17 cellular contexts compared by ENCODE assay signal in genomic region chr2:180715044-180715443, GRCh38.
DNase-seq lines count a peak whose midpoint lies in the region; ATAC-seq, FAIRE-seq and TF ChIP-seq lines count a peak whose summit lies in the region.
"Had no signal": no experiment of that assay in that cellular context is flagged by ENCODE, and none has a peak within 500 bp of the region (broad histone marks: within the 10 kb centered on the region; RNA-seq: fewer than 3 reads in every experiment).

No MANE protein-coding gene starts in this region.

- no peak for TF ChIP-seq CTCF in HepG2 (CRISPR knock-in tag; IDR thresholded peaks at IDR 0.05)

- CTCF ChIA-PET in HepG2 (lab: Yijun Ruan, JAX; ENCODE audit: low intra/inter-chr PET ratio, low total read pairs) = no interaction called here

- no peaks in the 10 kb centered on the region for H3K79me2 ChIP-seq in HepG2 (ENCODE audit: insufficient read depth, low read length)

- no peaks in the 10 kb centered on the region for H3K4me1 ChIP-seq in HepG2 (ENCODE audit: insufficient read depth, low read length)
- H3K4me1 ChIP-seq: BLaER1 had no signal

- no peak overlapping the region for H3K4me3 ChIP-seq in HepG2 (replicated peaks in 1 of 3; ENCODE audit: insufficient read depth in 1 of 3, low read depth in 2 of 3, low read length in 3 of 3)
- H3K4me3 ChIP-seq: BLaER1, GM23338, PC-9 had no signal

- no peak for ATAC-seq in HepG2
- ATAC-seq in left lobe of liver = no peak
- ATAC-seq in GM19351 (IDR thresholded peaks at IDR 0.05; ENCODE audit: unreplicated experiment) = no peak
- ATAC-seq in GM21825 (IDR thresholded peaks at IDR 0.05; ENCODE audit: unreplicated experiment) = no peak
- ATAC-seq: GM23338 had no signal

- no peak overlapping the region for H3K4me2 ChIP-seq in HepG2 (ENCODE audit: low read depth, low read length)
- H3K4me2 ChIP-seq: BLaER1, GM23338, PC-9 had no signal

- in situ Hi-C loops in HepG2 (cut with HindIII; ENCODE audit: extremely low pct_ligation_motif_present, low pct_unique_long_range_greater_than_20kb) = no loop called here

- no TSS peak for BruUV-seq in HepG2 (replicated peaks; lab: Mats Ljungman, UMichigan)

- no peak overlapping the region for H2AFZ ChIP-seq in HepG2 (ENCODE audit: low read length)
- H2AFZ ChIP-seq: GM23338 had no signal

- no peak for TF ChIP-seq RAD21 in HepG2 (CRISPR knock-in tag; IDR thresholded peaks at IDR 0.05)

- no peaks in the 10 kb centered on the region for H4K20me1 ChIP-seq in HepG2 (ENCODE audit: insufficient read depth, low read length)
- H4K20me1 ChIP-seq: BLaER1 had no signal

- 4% methylated on average over 1 of the region's 1 CpG for WGBS in HepG2 (ENCODE audit: low lambda C conversion rate)

- TF ChIP-seq EP300 in HepG2 (IDR thresholded peaks at IDR 0.05; ENCODE audit: low read depth in 2 of 2, low read length in 2 of 2) (no peak), HepG2 (CRISPR knock-in tag; IDR thresholded peaks at IDR 0.05; ENCODE audit: borderline replicate concordance) (no peak)

- H3K36me3 ChIP-seq in HepG2 (replicated peaks in 1 of 2; ENCODE audit: control insufficient read depth in 1 of 2, insufficient read depth in 2 of 2, low read length in 2 of 2) = no peaks in the 10 kb centered on the region
- H3K36me3 ChIP-seq: BLaER1 had no signal

- no peak for TF ChIP-seq POLR2A in HepG2 (IDR thresholded peaks at IDR 0.05; ENCODE audit: insufficient read depth in 1 of 2, low read depth in 2 of 2, low read length in 2 of 2)

- intact Hi-C loops in HepG2 (cut with micrococcal nuclease; ENCODE audit: unreplicated experiment) = no loop called here

- no peak overlapping the region for H3K9ac ChIP-seq in HepG2 (ENCODE audit: insufficient read depth, low read depth, low read length)
- H3K9ac ChIP-seq: BLaER1 had no signal

- H3K9me3 ChIP-seq in HepG2 (ENCODE audit: low read length) = peaks cover 12% of the 10 kb centered on the region; the same call in 1 of the 2 replicates

- no peak overlapping the region for H3K27ac ChIP-seq in HepG2 (ENCODE audit: extremely low read length, insufficient read depth, low read length)
- H3K27ac ChIP-seq: BLaER1, PC-9 had no signal

- DNase-seq in DMS53 (lab: John Stamatoyannopoulos, UW) = peak; percentile 80
- DNase-seq in DMS53 treated with DMSO at 0.1 percent for 48 hours (lab: John Stamatoyannopoulos, UW; ENCODE audit: unreplicated experiment) = no peak
- peak; percentile 93 for DNase-seq in NCI-H1417 treated with DMSO at 0.1 percent for 48 hours (lab: John Stamatoyannopoulos, UW)
- DNase-seq in NCI-H748 (lab: John Stamatoyannopoulos, UW; ENCODE audit: unreplicated experiment) = peak; percentile 99
- DNase-seq in HepG2 (ENCODE audit: low spot score) = no peak
- DNase-seq in left lobe of liver (ENCODE audit: low spot score) = no peak
- DNase-seq: 8988T, DND-41, GF-D8, KBM-7, NCI-H524, T-helper 9 cell had no signal

- H3K27me3 ChIP-seq in HepG2 (ENCODE audit: control insufficient read depth in 1 of 2, insufficient read depth in 2 of 2, low read length in 2 of 2) = no peaks in the 10 kb centered on the region
- H3K27me3 ChIP-seq: BLaER1 had no signal

- FAIRE-seq in HepG2 (lab: Jason Lieb, UNC) = no peak

- POLR2A ChIA-PET in HepG2 (lab: Yijun Ruan, JAX) = no interaction called here

TF ChIP-seq in HepG2, 621 proteins besides CTCF, POLR2A, EP300 and RAD21:
- TF ChIP-seq RFX1 (IDR thresholded peaks at IDR 0.05) (peak; percentile 18; the same call in 1 of the 2 replicates), SOX13 (IDR thresholded peaks at IDR 0.05) (no peak), SOX13 (CRISPR knock-in tag; conservative IDR thresholded peaks at IDR 0.05 in 1 of 2, IDR thresholded peaks at IDR 0.05 in 1 of 2) (no peak)

Comparison
In these comparisons a context has a peak if more than half of its experiments do, and no peak if none do; other contexts are left out.
1. DNase-seq: peak in DMS53 (single experiment), NCI-H1417 treated with DMSO at 0.1 percent for 48 hours (single experiment) and NCI-H748 (single experiment); none in DMS53 treated with DMSO at 0.1 percent for 48 hours (single experiment), HepG2 (single experiment) and left lobe of liver (single experiment).